Comparison of ENCODE assay signal across 1 cellular context in genomic region chr2:61853848-61854434, GRCh38.
A peak's percentile ranks its signal among the peaks of the same experiment; 100 is the strongest.
TF ChIP-seq lines count a peak whose summit lies in the region.

Gene FAM161A (minus strand): TSS chr2:61854060. CDS start chr2:61854041, 19 bp downstream.

TF ChIP-seq in HepG2, 621 proteins besides CTCF, POLR2A, EP300 and RAD21 (continued from another document and continues in another):
- TF ChIP-seq, protein P1, sequence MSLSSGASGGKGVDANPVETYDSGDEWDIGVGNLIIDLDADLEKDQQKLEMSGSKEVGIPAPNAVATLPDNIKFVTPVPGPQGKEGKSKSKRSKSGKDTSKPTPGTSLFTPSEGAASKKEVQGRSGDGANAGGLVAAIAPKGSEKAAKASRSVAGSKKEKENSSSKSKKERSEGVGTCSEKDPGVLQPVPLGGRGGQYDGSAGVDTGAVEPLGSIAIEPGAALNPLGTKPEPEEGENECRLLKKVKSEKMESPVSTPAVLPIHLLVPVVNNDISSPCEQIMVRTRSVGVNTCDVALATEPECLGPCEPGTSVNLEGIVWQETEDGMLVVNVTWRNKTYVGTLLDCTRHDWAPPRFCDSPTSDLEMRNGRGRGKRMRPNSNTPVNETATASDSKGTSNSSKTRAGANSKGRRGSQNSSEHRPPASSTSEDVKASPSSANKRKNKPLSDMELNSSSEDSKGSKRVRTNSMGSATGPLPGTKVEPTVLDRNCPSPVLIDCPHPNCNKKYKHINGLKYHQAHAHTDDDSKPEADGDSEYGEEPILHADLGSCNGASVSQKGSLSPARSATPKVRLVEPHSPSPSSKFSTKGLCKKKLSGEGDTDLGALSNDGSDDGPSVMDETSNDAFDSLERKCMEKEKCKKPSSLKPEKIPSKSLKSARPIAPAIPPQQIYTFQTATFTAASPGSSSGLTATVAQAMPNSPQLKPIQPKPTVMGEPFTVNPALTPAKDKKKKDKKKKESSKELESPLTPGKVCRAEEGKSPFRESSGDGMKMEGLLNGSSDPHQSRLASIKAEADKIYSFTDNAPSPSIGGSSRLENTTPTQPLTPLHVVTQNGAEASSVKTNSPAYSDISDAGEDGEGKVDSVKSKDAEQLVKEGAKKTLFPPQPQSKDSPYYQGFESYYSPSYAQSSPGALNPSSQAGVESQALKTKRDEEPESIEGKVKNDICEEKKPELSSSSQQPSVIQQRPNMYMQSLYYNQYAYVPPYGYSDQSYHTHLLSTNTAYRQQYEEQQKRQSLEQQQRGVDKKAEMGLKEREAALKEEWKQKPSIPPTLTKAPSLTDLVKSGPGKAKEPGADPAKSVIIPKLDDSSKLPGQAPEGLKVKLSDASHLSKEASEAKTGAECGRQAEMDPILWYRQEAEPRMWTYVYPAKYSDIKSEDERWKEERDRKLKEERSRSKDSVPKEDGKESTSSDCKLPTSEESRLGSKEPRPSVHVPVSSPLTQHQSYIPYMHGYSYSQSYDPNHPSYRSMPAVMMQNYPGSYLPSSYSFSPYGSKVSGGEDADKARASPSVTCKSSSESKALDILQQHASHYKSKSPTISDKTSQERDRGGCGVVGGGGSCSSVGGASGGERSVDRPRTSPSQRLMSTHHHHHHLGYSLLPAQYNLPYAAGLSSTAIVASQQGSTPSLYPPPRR (CRISPR knock-in tag; IDR thresholded peaks at IDR 0.05; ENCODE audit: borderline replicate concordance): 0 out of 2 replicates have a peak, but pooled peaks have one; percentile 58
- TF ChIP-seq ZNF703 (CRISPR knock-in tag; IDR thresholded peaks at IDR 0.05; ENCODE audit: borderline replicate concordance) (no peak; the same call in 1 of the 2 replicates), ZBTB38 (CRISPR knock-in tag; IDR thresholded peaks at IDR 0.05) (0 out of 2 replicates have a peak, but pooled peaks have one; percentile 64), ZBTB10 (CRISPR knock-in tag; IDR thresholded peaks at IDR 0.05; ENCODE audit: borderline replicate concordance) (no peak), ZNF136 (CRISPR knock-in tag; IDR thresholded peaks at IDR 0.05; ENCODE audit: low read depth) (peak; percentile 86; the same call in 1 of the 2 replicates), SAFB2 (CRISPR knock-in tag; IDR thresholded peaks at IDR 0.05; ENCODE audit: borderline replicate concordance, low read depth) (peak; percentile 84; the same call in 1 of the 2 replicates), ZNF10 (CRISPR knock-in tag; IDR thresholded peaks at IDR 0.05; ENCODE audit: borderline replicate concordance, low read depth) (no peak), XRCC5 (optimal IDR thresholded peaks at IDR 0.05; ENCODE audit: low read length) (peak; percentile 50), GATAD2A (CRISPR knock-in tag; IDR thresholded peaks at IDR 0.05) (no peak; the same call in 1 of the 2 replicates), ZNF770 (CRISPR knock-in tag; IDR thresholded peaks at IDR 0.05) (peak; percentile 68), TBX2 (CRISPR knock-in tag; IDR thresholded peaks at IDR 0.05; ENCODE audit: borderline replicate concordance) (peak; percentile 68; the same call in 1 of the 2 replicates), ZNF256 (CRISPR knock-in tag; conservative IDR thresholded peaks at IDR 0.05) (0 out of 2 replicates have a peak, but pooled peaks have one; percentile 26), ZNF30 (CRISPR knock-in tag; IDR thresholded peaks at IDR 0.05) (no peak), ZNF784 (CRISPR knock-in tag; IDR thresholded peaks at IDR 0.05; ENCODE audit: borderline replicate concordance) (peak; percentile 33; the same call in 1 of the 2 replicates), NAIF1 (CRISPR knock-in tag; IDR thresholded peaks at IDR 0.05; ENCODE audit: borderline replicate concordance) (0 out of 2 replicates have a peak, but pooled peaks have one; percentile 66), GMEB2 (CRISPR knock-in tag; IDR thresholded peaks at IDR 0.05; ENCODE audit: low read depth) (no peak), GABPA (IDR thresholded peaks at IDR 0.05; ENCODE audit: low read depth, low read length) (no peak), GABPA (CRISPR knock-in tag; IDR thresholded peaks at IDR 0.05; ENCODE audit: low read depth) (no peak; the same call in 1 of the 2 replicates), SP4 (CRISPR knock-in tag; IDR thresholded peaks at IDR 0.05) (peak; percentile 91), ZNF232 (CRISPR knock-in tag; IDR thresholded peaks at IDR 0.05; ENCODE audit: borderline replicate concordance) (peak; percentile 45; the same call in 1 of the 2 replicates), CHD2 (IDR thresholded peaks at IDR 0.05; ENCODE audit: low read depth, low read length) (no peak), GTF3A (CRISPR knock-in tag; conservative IDR thresholded peaks at IDR 0.05) (no peak), GFI1 (CRISPR knock-in tag; IDR thresholded peaks at IDR 0.05; ENCODE audit: borderline replicate concordance) (peak; percentile 57; the same call in 1 of the 2 replicates), HDAC6 (IDR thresholded peaks at IDR 0.05; ENCODE audit: low read depth, low read length) (no peak), GATAD1 (CRISPR knock-in tag; IDR thresholded peaks at IDR 0.05) (peak; percentile 65; the same call in 1 of the 2 replicates), RORA (CRISPR knock-in tag; IDR thresholded peaks at IDR 0.05) (no peak), BRF2 (CRISPR knock-in tag; IDR thresholded peaks at IDR 0.05) (peak; percentile 92)
- TF ChIP-seq, protein P2, sequence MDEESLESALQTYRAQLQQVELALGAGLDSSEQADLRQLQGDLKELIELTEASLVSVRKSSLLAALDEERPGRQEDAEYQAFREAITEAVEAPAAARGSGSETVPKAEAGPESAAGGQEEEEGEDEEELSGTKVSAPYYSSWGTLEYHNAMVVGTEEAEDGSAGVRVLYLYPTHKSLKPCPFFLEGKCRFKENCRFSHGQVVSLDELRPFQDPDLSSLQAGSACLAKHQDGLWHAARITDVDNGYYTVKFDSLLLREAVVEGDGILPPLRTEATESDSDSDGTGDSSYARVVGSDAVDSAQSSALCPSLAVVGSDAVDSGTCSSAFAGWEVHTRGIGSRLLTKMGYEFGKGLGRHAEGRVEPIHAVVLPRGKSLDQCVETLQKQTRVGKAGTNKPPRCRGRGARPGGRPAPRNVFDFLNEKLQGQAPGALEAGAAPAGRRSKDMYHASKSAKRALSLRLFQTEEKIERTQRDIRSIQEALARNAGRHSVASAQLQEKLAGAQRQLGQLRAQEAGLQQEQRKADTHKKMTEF (CRISPR knock-in tag; IDR thresholded peaks at IDR 0.05): peak; percentile 57
- TF ChIP-seq, protein P3, sequence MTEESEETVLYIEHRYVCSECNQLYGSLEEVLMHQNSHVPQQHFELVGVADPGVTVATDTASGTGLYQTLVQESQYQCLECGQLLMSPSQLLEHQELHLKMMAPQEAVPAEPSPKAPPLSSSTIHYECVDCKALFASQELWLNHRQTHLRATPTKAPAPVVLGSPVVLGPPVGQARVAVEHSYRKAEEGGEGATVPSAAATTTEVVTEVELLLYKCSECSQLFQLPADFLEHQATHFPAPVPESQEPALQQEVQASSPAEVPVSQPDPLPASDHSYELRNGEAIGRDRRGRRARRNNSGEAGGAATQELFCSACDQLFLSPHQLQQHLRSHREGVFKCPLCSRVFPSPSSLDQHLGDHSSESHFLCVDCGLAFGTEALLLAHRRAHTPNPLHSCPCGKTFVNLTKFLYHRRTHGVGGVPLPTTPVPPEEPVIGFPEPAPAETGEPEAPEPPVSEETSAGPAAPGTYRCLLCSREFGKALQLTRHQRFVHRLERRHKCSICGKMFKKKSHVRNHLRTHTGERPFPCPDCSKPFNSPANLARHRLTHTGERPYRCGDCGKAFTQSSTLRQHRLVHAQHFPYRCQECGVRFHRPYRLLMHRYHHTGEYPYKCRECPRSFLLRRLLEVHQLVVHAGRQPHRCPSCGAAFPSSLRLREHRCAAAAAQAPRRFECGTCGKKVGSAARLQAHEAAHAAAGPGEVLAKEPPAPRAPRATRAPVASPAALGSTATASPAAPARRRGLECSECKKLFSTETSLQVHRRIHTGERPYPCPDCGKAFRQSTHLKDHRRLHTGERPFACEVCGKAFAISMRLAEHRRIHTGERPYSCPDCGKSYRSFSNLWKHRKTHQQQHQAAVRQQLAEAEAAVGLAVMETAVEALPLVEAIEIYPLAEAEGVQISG (CRISPR knock-in tag; IDR thresholded peaks at IDR 0.05): peak; percentile 31; the same call in 1 of the 2 replicates
- TF ChIP-seq, protein P4, sequence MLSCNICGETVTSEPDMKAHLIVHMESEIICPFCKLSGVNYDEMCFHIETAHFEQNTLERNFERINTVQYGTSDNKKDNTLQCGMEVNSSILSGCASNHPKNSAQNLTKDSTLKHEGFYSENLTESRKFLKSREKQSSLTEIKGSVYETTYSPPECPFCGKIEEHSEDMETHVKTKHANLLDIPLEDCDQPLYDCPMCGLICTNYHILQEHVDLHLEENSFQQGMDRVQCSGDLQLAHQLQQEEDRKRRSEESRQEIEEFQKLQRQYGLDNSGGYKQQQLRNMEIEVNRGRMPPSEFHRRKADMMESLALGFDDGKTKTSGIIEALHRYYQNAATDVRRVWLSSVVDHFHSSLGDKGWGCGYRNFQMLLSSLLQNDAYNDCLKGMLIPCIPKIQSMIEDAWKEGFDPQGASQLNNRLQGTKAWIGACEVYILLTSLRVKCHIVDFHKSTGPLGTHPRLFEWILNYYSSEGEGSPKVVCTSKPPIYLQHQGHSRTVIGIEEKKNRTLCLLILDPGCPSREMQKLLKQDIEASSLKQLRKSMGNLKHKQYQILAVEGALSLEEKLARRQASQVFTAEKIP (CRISPR knock-in tag; IDR thresholded peaks at IDR 0.05; ENCODE audit: borderline replicate concordance): no peak
- TF ChIP-seq, protein P5, sequence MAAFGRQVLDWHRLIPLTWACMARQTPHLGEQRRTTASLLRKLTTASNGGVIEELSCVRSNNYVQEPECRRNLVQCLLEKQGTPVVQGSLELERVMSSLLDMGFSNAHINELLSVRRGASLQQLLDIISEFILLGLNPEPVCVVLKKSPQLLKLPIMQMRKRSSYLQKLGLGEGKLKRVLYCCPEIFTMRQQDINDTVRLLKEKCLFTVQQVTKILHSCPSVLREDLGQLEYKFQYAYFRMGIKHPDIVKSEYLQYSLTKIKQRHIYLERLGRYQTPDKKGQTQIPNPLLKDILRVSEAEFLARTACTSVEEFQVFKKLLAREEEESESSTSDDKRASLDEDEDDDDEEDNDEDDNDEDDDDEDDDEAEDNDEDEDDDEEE (CRISPR knock-in tag; IDR thresholded peaks at IDR 0.05): peak; percentile 98
- TF ChIP-seq, protein P6, sequence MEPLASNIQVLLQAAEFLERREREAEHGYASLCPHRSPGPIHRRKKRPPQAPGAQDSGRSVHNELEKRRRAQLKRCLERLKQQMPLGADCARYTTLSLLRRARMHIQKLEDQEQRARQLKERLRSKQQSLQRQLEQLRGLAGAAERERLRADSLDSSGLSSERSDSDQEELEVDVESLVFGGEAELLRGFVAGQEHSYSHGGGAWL (CRISPR knock-in tag; IDR thresholded peaks at IDR 0.05): peak; percentile 67; the same call in 1 of the 2 replicates
- TF ChIP-seq, protein P7, sequence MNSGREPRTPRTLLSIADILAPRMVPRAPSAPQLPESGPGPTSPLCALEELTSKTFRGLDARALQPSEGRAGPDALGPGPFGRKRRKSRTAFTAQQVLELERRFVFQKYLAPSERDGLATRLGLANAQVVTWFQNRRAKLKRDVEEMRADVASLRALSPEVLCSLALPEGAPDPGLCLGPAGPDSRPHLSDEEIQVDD (CRISPR knock-in tag; IDR thresholded peaks at IDR 0.05; ENCODE audit: borderline replicate concordance): peak; percentile 79; the same call in 1 of the 2 replicates
